Comparison of ENCODE assay signal across 10 cellular contexts in the genomic region with DNA sequence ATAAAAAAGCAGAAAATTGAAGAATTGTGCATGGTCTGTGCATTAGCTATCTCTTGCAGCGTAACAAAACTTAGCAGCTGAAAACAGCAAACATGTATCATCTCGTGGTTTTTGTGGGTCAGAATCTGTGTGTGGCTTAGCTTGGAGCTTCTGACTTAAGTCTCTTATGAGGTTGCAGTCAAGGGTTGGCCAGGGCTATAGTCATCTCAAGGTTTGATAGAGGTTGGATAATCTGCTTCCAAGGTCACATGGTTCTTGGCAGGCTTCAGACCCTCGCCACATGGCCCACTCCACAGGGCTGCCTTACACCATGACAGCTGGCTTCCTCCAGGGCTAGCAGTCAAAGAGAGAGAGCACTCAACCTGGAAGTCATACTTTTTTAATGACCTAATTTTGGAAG. TPM values are rescaled to one million over a fixed set of nuclear protein-coding genes. Genes with fewer than 3 reads are reported as not detected.
DNase-seq lines count a peak whose midpoint lies in the region; ATAC-seq and TF ChIP-seq lines count a peak whose summit lies in the region.
"Had no signal": no experiment of that assay in that cellular context is flagged by ENCODE, and none has a peak within 500 bp of the region (broad histone marks: within the 10 kb centered on the region; RNA-seq: fewer than 3 reads in every experiment).

No MANE protein-coding gene starts in this region.

- H3K36me3 Mint-ChIP-seq in activated CD4-positive, alpha-beta T cell treated with anti-CD3 and anti-CD28 coated beads, Interleukin-2, amount 10 ng/mL, durations not matched to agents 24 days and 14 days (ENCODE audit: low read depth): peaks cover 23% of the 10 kb centered on the region
- H3K36me3 Mint-ChIP-seq in activated naive CD8-positive, alpha-beta T cell treated with anti-CD3 and anti-CD28 coated beads for 36 hours: peaks cover 30% of the 10 kb centered on the region

- no peak overlapping the region for H3K27ac ChIP-seq in psoas muscle
- no peak overlapping the region for H3K27ac ChIP-seq in MM.1S (ENCODE audit: low read length)
- H3K27ac ChIP-seq in upper lobe of right lung: no peak overlapping the region
- H3K27ac ChIP-seq: A549 had no signal

- H3K9me3 Mint-ChIP-seq in activated CD4-positive, alpha-beta T cell treated with anti-CD3 and anti-CD28 coated beads, Interleukin-2, amount 10 ng/mL, durations not matched to agents 24 days and 14 days: no peaks in the 10 kb centered on the region
- H3K9me3 Mint-ChIP-seq in activated naive CD8-positive, alpha-beta T cell treated with anti-CD3 and anti-CD28 coated beads for 36 hours: no peaks in the 10 kb centered on the region

- 53 to 81% (median 60%) methylated on average over 3 of the region's 3 CpGs for WGBS in psoas muscle, 3 donors

- H3K9ac ChIP-seq in MM.1S (ENCODE audit: low read length): no peak overlapping the region

- no peaks in the 10 kb centered on the region for H4K20me1 ChIP-seq in MM.1S (ENCODE audit: insufficient read depth, low read length)

- H3K4me3 Mint-ChIP-seq in activated CD4-positive, alpha-beta T cell treated with anti-CD3 and anti-CD28 coated beads, Interleukin-2, amount 10 ng/mL, durations not matched to agents 24 days and 14 days: no peak overlapping the region
- H3K4me3 Mint-ChIP-seq in activated naive CD8-positive, alpha-beta T cell treated with anti-CD3 and anti-CD28 coated beads for 36 hours: no peak overlapping the region

- no peak overlapping the region for H3K4me2 ChIP-seq in MM.1S (ENCODE audit: low read depth, low read length)
- H3K4me2 ChIP-seq: A549 had no signal

- H3K4me3 ChIP-seq in NB4 (ENCODE audit: low read depth, low read length) (no peak overlapping the region), psoas muscle (no peak overlapping the region), MM.1S (ENCODE audit: low read length) (no peak overlapping the region), upper lobe of right lung (no peak overlapping the region)
- H3K4me3 ChIP-seq: A549 had no signal

- peaks cover 78% of the 10 kb centered on the region for H3K79me2 ChIP-seq in MM.1S (ENCODE audit: low read length)

- ATAC-seq in psoas muscle (peak; percentile 56 to 60 (median 58)), upper lobe of right lung (no peak), HG03095 (IDR thresholded peaks at IDR 0.05; ENCODE audit: unreplicated experiment) (no peak)
- ATAC-seq: A549 had no signal

- DNase-seq in activated CD4-positive, alpha-beta T cell treated with anti-CD3 and anti-CD28 coated beads, Interleukin-2, amount 10 ng/mL, durations not matched to agents 24 days and 14 days: peak; percentile 65
- no peak for DNase-seq in activated CD4-positive, alpha-beta T cell treated with anti-CD3 and anti-CD28 coated beads for 1 hour
- DNase-seq in NB4 (ENCODE audit: low read depth): peak; percentile 44
- no peak for DNase-seq in activated naive CD8-positive, alpha-beta T cell treated with anti-CD3 and anti-CD28 coated beads for 36 hours
- DNase-seq in psoas muscle: no peak
- no peak for DNase-seq in MM.1S
- DNase-seq in upper lobe of right lung: no peak
- DNase-seq: NCI-H1417 had no signal

- no peaks in the 10 kb centered on the region for H3K27me3 ChIP-seq in psoas muscle (ENCODE audit: insufficient read depth in 3 of 3, low read length in 2 of 3)
- H3K27me3 ChIP-seq in MM.1S (replicated peaks; ENCODE audit: insufficient read depth, low read length): no peaks in the 10 kb centered on the region
- H3K27me3 ChIP-seq in upper lobe of right lung: no peaks in the 10 kb centered on the region

- H3F3A ChIP-seq in MM.1S (ENCODE audit: insufficient read depth, low read length): no peaks in the 10 kb centered on the region

- H3K9me2 ChIP-seq in MM.1S (replicated peaks; ENCODE audit: insufficient read depth, low read length): no peaks in the 10 kb centered on the region

- no peaks in the 10 kb centered on the region for H3K27me3 Mint-ChIP-seq in activated CD4-positive, alpha-beta T cell treated with anti-CD3 and anti-CD28 coated beads, Interleukin-2, amount 10 ng/mL, durations not matched to agents 24 days and 14 days
- no peaks in the 10 kb centered on the region for H3K27me3 Mint-ChIP-seq in activated naive CD8-positive, alpha-beta T cell treated with anti-CD3 and anti-CD28 coated beads for 36 hours

- no peak overlapping the region for H2AFZ ChIP-seq in MM.1S (ENCODE audit: low read length)

- TF ChIP-seq POLR2A in NB4 (IDR thresholded peaks at IDR 0.05; ENCODE audit: extremely low read depth, insufficient read length): no peak

- intact Hi-C loops in activated CD4-positive, alpha-beta T cell treated with anti-CD3 and anti-CD28 coated beads, Interleukin-2, amount 10 ng/mL, durations not matched to agents 24 days and 14 days (cut with micrococcal nuclease): loop anchor here (5.0 kb wide), 1 partner anchor 35 kb away; the partner anchor contains the start of genes CNST and TFB2M
- intact Hi-C loops in psoas muscle (cut with DNase I): no loop called here
- intact Hi-C loops in upper lobe of right lung (cut with DNase I): no loop called here

- H3K9me3 ChIP-seq in psoas muscle (no peaks in the 10 kb centered on the region), MM.1S (replicated peaks; ENCODE audit: insufficient read depth, low read length) (no peaks in the 10 kb centered on the region), upper lobe of right lung (no peaks in the 10 kb centered on the region)

- H3K36me3 ChIP-seq in psoas muscle (ENCODE audit: insufficient read depth in 1 of 2, low read depth in 1 of 2) (no peaks in the 10 kb centered on the region), MM.1S (replicated peaks; ENCODE audit: insufficient read depth, low read length) (no peaks in the 10 kb centered on the region), upper lobe of right lung (no peaks in the 10 kb centered on the region)

- peak overlapping the region; percentile 9 for H3K27ac Mint-ChIP-seq in activated CD4-positive, alpha-beta T cell treated with anti-CD3 and anti-CD28 coated beads, Interleukin-2, amount 10 ng/mL, durations not matched to agents 24 days and 14 days
- H3K27ac Mint-ChIP-seq in activated naive CD8-positive, alpha-beta T cell treated with anti-CD3 and anti-CD28 coated beads for 36 hours: peak overlapping the region; percentile 66

- TF ChIP-seq CTCF in NB4 (IDR thresholded peaks at IDR 0.05; ENCODE audit: low read depth, low read length) (no peak), psoas muscle (IDR thresholded peaks at IDR 0.05) (no peak), MM.1S (IDR thresholded peaks at IDR 0.05; ENCODE audit: low read length) (no peak), upper lobe of right lung (IDR thresholded peaks at IDR 0.05) (no peak)

- H3K4me1 ChIP-seq in psoas muscle: peaks cover 29% of the 10 kb centered on the region
- H3K4me1 ChIP-seq in MM.1S (ENCODE audit: low read length): no peaks in the 10 kb centered on the region
- H3K4me1 ChIP-seq in upper lobe of right lung: peaks cover 7% of the 10 kb centered on the region

- H3K4me1 Mint-ChIP-seq in activated CD4-positive, alpha-beta T cell treated with anti-CD3 and anti-CD28 coated beads, Interleukin-2, amount 10 ng/mL, durations not matched to agents 24 days and 14 days: peaks cover 18% of the 10 kb centered on the region
- H3K4me1 Mint-ChIP-seq in activated naive CD8-positive, alpha-beta T cell treated with anti-CD3 and anti-CD28 coated beads for 36 hours: peaks cover 43% of the 10 kb centered on the region

RNA-seq across cellular contexts. Expression of gene CNST, which starts 35.9 kb away (rescaled TPM):
- total RNA-seq in activated CD4-positive, alpha-beta T cell treated with anti-CD3 and anti-CD28 coated beads, Interleukin-2, amount 10 ng/mL, durations not matched to agents 24 days and 14 days: 26.4 and 28.5 TPM in 2 replicates
- 10 to 100 TPM; 25.8 to 26.1 TPM for total RNA-seq in activated naive CD8-positive, alpha-beta T cell treated with anti-CD3 and anti-CD28 coated beads for 36 hours
- total RNA-seq in psoas muscle (10 to 100 TPM; 17.3 to 64.8 (median 30.9) TPM), upper lobe of right lung (29.8 TPM)
- polyA plus RNA-seq in psoas muscle: 10 to 100 TPM in 2 of 3 donors, 1 to 10 TPM in 1; 9.7 to 56.7 (median 15.9) TPM

RNA-seq across cellular contexts. Expression of gene TFB2M, which starts 36.1 kb away (rescaled TPM):
- 24.3 and 26.5 TPM in 2 replicates for total RNA-seq in activated CD4-positive, alpha-beta T cell treated with anti-CD3 and anti-CD28 coated beads, Interleukin-2, amount 10 ng/mL, durations not matched to agents 24 days and 14 days
- 10 to 100 TPM; 33.1 to 35.9 TPM for total RNA-seq in activated naive CD8-positive, alpha-beta T cell treated with anti-CD3 and anti-CD28 coated beads for 36 hours
- 10 to 100 TPM; 12.8 to 19.3 (median 15.0) TPM for total RNA-seq in psoas muscle
- 10 to 100 TPM; 20.1 to 39.0 (median 23.2) TPM for polyA plus RNA-seq in psoas muscle
- total RNA-seq in upper lobe of right lung: 9.4 TPM

Comparison
In these comparisons a context has a peak if more than half of its experiments do, and no peak if none do; other contexts are left out.
1. DNase-seq: peak in activated CD4-positive, alpha-beta T cell treated with anti-CD3 and anti-CD28 coated beads, Interleukin-2, amount 10 ng/mL, durations not matched to agents 24 days and 14 days (single experiment) and NB4 (single experiment); none in activated CD4-positive, alpha-beta T cell treated with anti-CD3 and anti-CD28 coated beads for 1 hour (single experiment), activated naive CD8-positive, alpha-beta T cell treated with anti-CD3 and anti-CD28 coated beads for 36 hours (single experiment), psoas muscle (0 of 2), MM.1S (single experiment) and upper lobe of right lung (single experiment).
2. ATAC-seq: peak in psoas muscle (4 of 4); none in upper lobe of right lung (single experiment) and HG03095 (single experiment).